In genomic region chr11:66874232-66874631, GRCh38 we compare ENCODE assay signal across 21 cellular contexts.
"Had no signal": no experiment of that assay in that cellular context is flagged by ENCODE, and none has a peak within 500 bp of the region (broad histone marks: within the 10 kb centered on the region; RNA-seq: fewer than 3 reads in every experiment).

No MANE protein-coding gene starts in this region.

- H3K4me2 ChIP-seq: neural progenitor cell had no signal

- H3K27me3 ChIP-seq: cardiac muscle cell, esophagus muscularis mucosa, gastrocnemius medialis, neural progenitor cell, right atrium auricular region, spleen, tibial artery had no signal

- H3K4me1 Mint-ChIP-seq: T-helper 17 cell had no signal

- H3K9me3 Mint-ChIP-seq: activated B cell treated with CpG ODN at 0.5 μM for 24 hours; activated CD4-positive, alpha-beta memory T cell treated with anti-CD3 and anti-CD28 coated beads for 36 hours; activated naive CD4-positive, alpha-beta T cell treated with anti-CD3 and anti-CD28 coated beads, Interleukin-2, amount 10 ng/mL, durations not matched to agents 7 days and 5 days; naive thymus-derived CD4-positive, alpha-beta T cell; neural progenitor cell; stimulated activated naive CD8-positive, alpha-beta T cell treated with anti-CD3 and anti-CD28 coated beads, Interleukin-15, Interleukin-2, amounts not matched to agents 100 ng/mL and 50 ng/mL, for 24 hours had no signal

- DNase-seq: activated B cell treated with CpG ODN at 0.5 μM for 24 hours; activated CD4-positive, alpha-beta memory T cell treated with anti-CD3 and anti-CD28 coated beads for 36 hours; activated CD4-positive, alpha-beta T cell treated with anti-CD3 and anti-CD28 coated beads for 36 hours; activated effector memory CD4-positive, alpha-beta T cell treated with anti-CD3 and anti-CD28 coated beads, Interleukin-2, amount 50 U/mL, for 16 hours; activated naive CD4-positive, alpha-beta T cell treated with anti-CD3 and anti-CD28 coated beads, Interleukin-2, amount 10 ng/mL, durations not matched to agents 7 days and 5 days; amygdala; effector memory CD4-positive, alpha-beta T cell; gastrocnemius medialis; hypothalamus; left ventricle myocardium inferior; naive thymus-derived CD4-positive, alpha-beta T cell; spleen; stimulated activated CD4-positive, alpha-beta T cell treated with anti-CD3 and anti-CD28 coated beads, Interleukin-4, amount 100 ng/mL, for 24 hours; T-helper 17 cell; tibial artery had no signal

- H2AFZ ChIP-seq: neural progenitor cell had no signal

- H3K4me3 Mint-ChIP-seq: activated B cell treated with CpG ODN at 0.5 μM for 24 hours; activated CD4-positive, alpha-beta memory T cell treated with anti-CD3 and anti-CD28 coated beads for 36 hours; activated CD4-positive, alpha-beta T cell treated with anti-CD3 and anti-CD28 coated beads for 36 hours; activated naive CD4-positive, alpha-beta T cell treated with anti-CD3 and anti-CD28 coated beads, Interleukin-2, amount 10 ng/mL, durations not matched to agents 7 days and 5 days; naive thymus-derived CD4-positive, alpha-beta T cell; stimulated activated naive CD8-positive, alpha-beta T cell treated with anti-CD3 and anti-CD28 coated beads, Interleukin-15, Interleukin-2, amounts not matched to agents 100 ng/mL and 50 ng/mL, for 24 hours; T-helper 17 cell had no signal

- H3K36me3 Mint-ChIP-seq: activated CD4-positive, alpha-beta memory T cell treated with anti-CD3 and anti-CD28 coated beads for 36 hours; activated naive CD4-positive, alpha-beta T cell treated with anti-CD3 and anti-CD28 coated beads, Interleukin-2, amount 10 ng/mL, durations not matched to agents 7 days and 5 days had no signal

- H3K36me3 ChIP-seq: cardiac muscle cell, left ventricle myocardium inferior, neural progenitor cell, prostate gland, right atrium auricular region had no signal

- H3K27ac ChIP-seq: cardiac muscle cell, esophagus muscularis mucosa, gastrocnemius medialis, left ventricle myocardium inferior, neural progenitor cell, prostate gland, right atrium auricular region, spleen, tibial artery had no signal

- H3K9me3 ChIP-seq: esophagus muscularis mucosa, gastrocnemius medialis, left ventricle myocardium inferior, prostate gland, right atrium auricular region, spleen, tibial artery had no signal

- H3K4me1 ChIP-seq: left ventricle myocardium inferior had no signal

- H3K4me3 ChIP-seq: cardiac muscle cell, esophagus muscularis mucosa, gastrocnemius medialis, left ventricle myocardium inferior, neural progenitor cell, prostate gland, right atrium auricular region, spleen, tibial artery had no signal

- H3K27ac Mint-ChIP-seq: activated B cell treated with CpG ODN at 0.5 μM for 24 hours; activated CD4-positive, alpha-beta memory T cell treated with anti-CD3 and anti-CD28 coated beads for 36 hours; activated CD4-positive, alpha-beta T cell treated with anti-CD3 and anti-CD28 coated beads for 36 hours; activated naive CD4-positive, alpha-beta T cell treated with anti-CD3 and anti-CD28 coated beads, Interleukin-2, amount 10 ng/mL, durations not matched to agents 7 days and 5 days; naive thymus-derived CD4-positive, alpha-beta T cell; neural progenitor cell; stimulated activated naive CD8-positive, alpha-beta T cell treated with anti-CD3 and anti-CD28 coated beads, Interleukin-15, Interleukin-2, amounts not matched to agents 100 ng/mL and 50 ng/mL, for 24 hours had no signal

- H3K27me3 Mint-ChIP-seq: activated CD4-positive, alpha-beta memory T cell treated with anti-CD3 and anti-CD28 coated beads for 36 hours; activated CD4-positive, alpha-beta T cell treated with anti-CD3 and anti-CD28 coated beads for 36 hours; stimulated activated naive CD8-positive, alpha-beta T cell treated with anti-CD3 and anti-CD28 coated beads, Interleukin-15, Interleukin-2, amounts not matched to agents 100 ng/mL and 50 ng/mL, for 24 hours; T-helper 17 cell had no signal

- H3K9ac ChIP-seq: neural progenitor cell had no signal
